ENCODE assay signal across 1 cellular context in the genomic region with DNA sequence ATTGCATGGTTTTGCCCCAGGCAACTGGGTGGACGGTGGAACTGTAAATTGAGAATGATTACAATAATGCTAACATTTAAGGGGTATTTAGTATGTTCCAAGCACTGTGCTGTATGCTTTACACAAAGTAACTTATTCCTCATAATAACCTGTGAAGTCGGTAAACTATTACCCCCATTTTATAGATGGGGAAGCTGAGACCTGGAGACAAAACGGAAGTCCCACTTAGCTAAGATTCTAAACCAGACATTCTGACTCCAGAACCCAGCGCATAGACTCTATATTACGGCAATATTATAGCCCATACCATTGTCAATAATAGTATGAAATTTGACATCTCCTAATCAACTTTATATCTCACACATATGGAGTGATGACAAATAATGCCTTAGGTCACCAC.
TF ChIP-seq lines count a peak whose summit lies in the region.

No MANE protein-coding gene starts in this region.

TF ChIP-seq in K562, 482 proteins besides CTCF, POLR2A, EP300 and RAD21 (continued from another document):
- TF ChIP-seq RBM25 (IDR thresholded peaks at IDR 0.05; ENCODE audit: low read depth, low read length, severe bottlenecking) = peak; percentile 65
